Comparison of ENCODE assay signal across 15 cellular contexts in the genomic region with DNA sequence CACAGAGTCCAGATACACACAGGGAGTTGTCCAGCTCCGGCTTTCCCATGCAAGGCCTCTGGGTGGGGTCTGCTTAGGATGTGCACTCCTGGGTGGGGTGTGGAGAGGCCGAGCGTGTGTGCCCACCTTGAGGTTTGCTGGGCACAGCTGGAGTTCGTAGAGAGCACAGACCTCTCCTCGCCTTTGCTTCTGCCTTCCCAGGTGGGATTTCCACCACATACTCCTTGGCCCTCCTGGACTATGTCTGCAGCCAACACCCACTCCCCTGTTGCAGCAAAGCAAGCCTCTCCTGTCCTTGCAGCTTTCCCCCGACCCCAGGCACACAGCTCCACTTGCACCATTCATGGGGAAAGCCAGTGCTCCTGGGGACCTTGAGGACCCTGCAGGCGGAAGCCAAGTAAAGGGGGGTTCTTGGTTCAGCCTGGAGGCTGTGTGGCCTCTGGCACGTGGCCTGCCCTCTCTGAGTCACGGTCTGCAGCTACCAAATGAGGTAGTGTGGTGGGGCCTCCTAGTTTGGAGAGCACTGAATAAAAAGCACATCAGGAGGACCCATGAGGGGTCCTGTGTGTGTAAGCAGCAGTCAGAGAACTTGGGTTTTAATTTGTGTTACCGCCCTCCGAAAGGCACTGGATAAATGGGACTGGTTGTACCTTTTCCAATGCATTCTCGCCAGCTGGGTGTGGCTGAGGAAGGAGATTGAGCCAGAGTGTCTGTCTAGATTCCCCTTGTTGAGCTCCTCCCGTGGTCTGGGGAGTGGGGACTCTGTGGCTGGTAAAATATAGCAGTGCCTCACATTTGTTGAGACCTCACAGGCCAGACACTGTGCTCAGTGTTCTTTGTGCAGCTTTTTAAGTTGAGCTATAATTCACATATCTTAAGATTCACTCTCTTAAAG. TPM values are rescaled to one million over a fixed set of nuclear protein-coding genes. Genes with fewer than 3 reads are reported as not detected.
DNase-seq lines count a peak whose midpoint lies in the region; ATAC-seq and TF ChIP-seq lines count a peak whose summit lies in the region.
"Had no signal": no experiment of that assay in that cellular context is flagged by ENCODE, and none has a peak within 500 bp of the region (broad histone marks: within the 10 kb centered on the region; RNA-seq: fewer than 3 reads in every experiment).

No MANE protein-coding gene starts in this region.

- no peak overlapping the region for H3K4me3 Mint-ChIP-seq in CD4-positive, CD25-positive, alpha-beta regulatory T cell

- no peak overlapping the region for H2AK5ac ChIP-seq in trophoblast cell (ENCODE audit: low read length)

- H3K4me1 Mint-ChIP-seq in CD4-positive, CD25-positive, alpha-beta regulatory T cell = peaks cover 24 to 62% (median 45%) of the 10 kb centered on the region in 4 donors

- peaks cover 46% of the 10 kb centered on the region for H3K36me3 Mint-ChIP-seq in CD4-positive, CD25-positive, alpha-beta regulatory T cell

- no peak overlapping the region for H3K27ac ChIP-seq in CD4-positive, CD25-positive, alpha-beta regulatory T cell (ENCODE audit: insufficient read depth, low read length, poor library complexity, severe bottlenecking)
- peak overlapping the region; percentile 71 for H3K27ac ChIP-seq in fibroblast of lung (ENCODE audit: insufficient read depth, low read length)
- H3K27ac ChIP-seq in trophoblast cell (ENCODE audit: low read depth, low read length) = no peak overlapping the region
- H3K27ac ChIP-seq: colonic mucosa had no signal

- H3K9me3 ChIP-seq in CD4-positive, CD25-positive, alpha-beta regulatory T cell (ENCODE audit: control insufficient read depth in 2 of 2, low read length in 2 of 2) = no peaks in the 10 kb centered on the region
- H3K9me3 ChIP-seq in fibroblast of lung (ENCODE audit: control insufficient read depth, insufficient read depth, low read depth, low read length) (no peaks in the 10 kb centered on the region), trophoblast cell (ENCODE audit: insufficient read depth, low read depth, low read length) (no peaks in the 10 kb centered on the region)
- H3K9me3 ChIP-seq: colonic mucosa had no signal

- H3K9ac ChIP-seq in fibroblast of lung (ENCODE audit: insufficient read depth, low read length) (no peak overlapping the region), trophoblast cell (ENCODE audit: low read length) (no peak overlapping the region)

- H2AFZ ChIP-seq in fibroblast of lung (ENCODE audit: low read length) (no peak overlapping the region), trophoblast cell (ENCODE audit: insufficient read depth, low read length, poor library complexity) (no peak overlapping the region)

- peaks cover 0 to 8% (median 0%) of the 10 kb centered on the region in 7 donors for H3K9me3 Mint-ChIP-seq in CD4-positive, CD25-positive, alpha-beta regulatory T cell
- H3K9me3 Mint-ChIP-seq: activated T-helper 2 cell treated with anti-CD3 and anti-CD28 coated beads, Interferon-gamma antibody, Interleukin-2, Interleukin-4, amounts not matched to agents 10 μg/mL and 5 μg/mL and 100 μg/mL, durations not matched to agents 14 hours and 24 hours and 36 hours had no signal

- no peak overlapping the region for H3K23ac ChIP-seq in trophoblast cell (ENCODE audit: low read length)

- no peak for DNase-seq in CD4-positive, CD25-positive, alpha-beta regulatory T cell
- peak; percentile 58 for DNase-seq in RPMI7951 (ENCODE audit: low read depth)
- DNase-seq in fibroblast of lung (ENCODE audit: low read depth in 2 of 2) = peak in 1 of 2 donors; percentile 57
- DNase-seq in trophoblast cell = no peak
- no peak for DNase-seq in medulla oblongata (ENCODE audit: extremely low spot score)
- DNase-seq in KG1 (lab: John Stamatoyannopoulos, UW) = no peak
- DNase-seq in stimulated activated naive CD4-positive, alpha-beta T cell (lab: John Stamatoyannopoulos, UW) = no peak
- DNase-seq: colonic mucosa, NCI-H1417, NCI-H82, occipital lobe had no signal

- H2BK120ac ChIP-seq in trophoblast cell (ENCODE audit: insufficient read depth, low read length, poor library complexity) = no peak overlapping the region

- H4K91ac ChIP-seq in trophoblast cell (ENCODE audit: low read depth, low read length) = no peak overlapping the region

- H3K18ac ChIP-seq in trophoblast cell (ENCODE audit: low read length) = peak overlapping the region; percentile 15

- H3K4me1 ChIP-seq in CD4-positive, CD25-positive, alpha-beta regulatory T cell (ENCODE audit: control insufficient read depth, insufficient read depth, low read length, poor library complexity, severe bottlenecking) = peaks cover 5% of the 10 kb centered on the region
- peaks cover 30% of the 10 kb centered on the region for H3K4me1 ChIP-seq in fibroblast of lung (ENCODE audit: control insufficient read depth, extremely low read depth, insufficient read depth, low read length)
- peaks cover 30 to 48% of the 10 kb centered on the region in 2 experiments for H3K4me1 ChIP-seq in trophoblast cell (ENCODE audit: control insufficient read depth in 1 of 2, insufficient read depth in 2 of 2, low read length in 2 of 2)

- peaks cover 34% of the 10 kb centered on the region for H3K36me3 ChIP-seq in CD4-positive, CD25-positive, alpha-beta regulatory T cell (ENCODE audit: control insufficient read depth, insufficient read depth, low read length)
- H3K36me3 ChIP-seq in fibroblast of lung (ENCODE audit: control insufficient read depth, insufficient read depth, low read length) (peaks cover 9% of the 10 kb centered on the region), trophoblast cell (ENCODE audit: control insufficient read depth in 1 of 2, insufficient read depth in 2 of 2, low read length in 2 of 2) (peaks cover 28 to 34% of the 10 kb centered on the region in 2 experiments)
- H3K36me3 ChIP-seq: colonic mucosa had no signal

- H4K20me1 ChIP-seq in fibroblast of lung (ENCODE audit: control insufficient read depth, extremely low read depth, insufficient read depth, low read length) = peaks cover 2% of the 10 kb centered on the region

- H3K27me3 Mint-ChIP-seq in CD4-positive, CD25-positive, alpha-beta regulatory T cell = no peaks in the 10 kb centered on the region

- H3K14ac ChIP-seq in trophoblast cell (ENCODE audit: low read length) = no peak overlapping the region

- H3K4me3 ChIP-seq in CD4-positive, CD25-positive, alpha-beta regulatory T cell (ENCODE audit: low read depth, low read length) = no peak overlapping the region
- H3K4me3 ChIP-seq in fibroblast of lung (replicated peaks in 1 of 4; ENCODE audit: control extremely low read depth in 1 of 4, insufficient read depth in 1 of 4, low read depth in 3 of 4, low read length in 4 of 4) = no peak overlapping the region
- no peak overlapping the region for H3K4me3 ChIP-seq in trophoblast cell (ENCODE audit: low read depth, low read length)
- H3K4me3 ChIP-seq: colonic mucosa, gastroesophageal sphincter had no signal

- peak overlapping the region; percentile 9 to 72 (median 14) for H3K27ac Mint-ChIP-seq in CD4-positive, CD25-positive, alpha-beta regulatory T cell
- H3K27ac Mint-ChIP-seq: activated T-helper 2 cell treated with anti-CD3 and anti-CD28 coated beads, Interferon-gamma antibody, Interleukin-2, Interleukin-4, amounts not matched to agents 10 μg/mL and 5 μg/mL and 100 μg/mL, durations not matched to agents 14 hours and 24 hours and 36 hours had no signal

- H3K4me2 ChIP-seq in fibroblast of lung (ENCODE audit: extremely low read depth, insufficient read depth, low read length) (peak overlapping the region; percentile 56), trophoblast cell (ENCODE audit: low read length) (no peak overlapping the region)

- no peak overlapping the region for H4K12ac ChIP-seq in trophoblast cell (ENCODE audit: low read depth, low read length)

- H3K4ac ChIP-seq in trophoblast cell (ENCODE audit: low read depth, low read length) = peak overlapping the region; percentile 55

- WGBS in trophoblast cell (ENCODE audit: extremely low coverage, insufficient coverage, insufficient read length) = no CpG with 5 or more reads among the region's 13 CpGs

- H4K8ac ChIP-seq in trophoblast cell (ENCODE audit: low read depth, low read length) = no peak overlapping the region

- no peak for TF ChIP-seq CTCF in fibroblast of lung (conservative IDR thresholded peaks at IDR 0.05 in 1 of 2, IDR thresholded peaks at IDR 0.05 in 1 of 2; ENCODE audit: low read depth in 1 of 2, low read length in 2 of 2)

- H3K79me1 ChIP-seq in trophoblast cell (ENCODE audit: low read length) = peaks cover 4% of the 10 kb centered on the region

- no peaks in the 10 kb centered on the region for H3K27me3 ChIP-seq in CD4-positive, CD25-positive, alpha-beta regulatory T cell (ENCODE audit: control insufficient read depth, insufficient read depth, low read length)
- H3K27me3 ChIP-seq in fibroblast of lung (ENCODE audit: control insufficient read depth, insufficient read depth, low read length) (no peaks in the 10 kb centered on the region), trophoblast cell (ENCODE audit: insufficient read depth, low read length) (no peaks in the 10 kb centered on the region)
- H3K27me3 ChIP-seq: colonic mucosa, gastroesophageal sphincter had no signal

- ATAC-seq in CD4-positive, CD25-positive, alpha-beta regulatory T cell (ENCODE audit: low read depth in 2 of 2) = no peak
- ATAC-seq in HG03095 (IDR thresholded peaks at IDR 0.05; ENCODE audit: unreplicated experiment) = no peak
- ATAC-seq: activated CD4-positive, CD25-positive, alpha-beta regulatory T cell treated with anti-CD3 and anti-CD28 coated beads, Interleukin-2, amount 50 U/mL, for 24 hours; gastroesophageal sphincter had no signal

- no peak overlapping the region for H2BK12ac ChIP-seq in trophoblast cell (ENCODE audit: low read length)

- no peak overlapping the region for H2BK5ac ChIP-seq in trophoblast cell (ENCODE audit: low read depth, low read length, poor library complexity)

- H3K79me2 ChIP-seq in fibroblast of lung (ENCODE audit: control insufficient read depth, insufficient read depth, low read length) (peaks cover 89% of the 10 kb centered on the region), trophoblast cell (ENCODE audit: control insufficient read depth, insufficient read depth, low read length, poor library complexity) (peaks cover 15% of the 10 kb centered on the region)

RNA-seq across cellular contexts. Expression of a gene that starts 31.6 kb away (rescaled TPM):
- total RNA-seq in CD4-positive, CD25-positive, alpha-beta regulatory T cell = 234 TPM
- polyA plus RNA-seq in CD4-positive, CD25-positive, alpha-beta regulatory T cell = 10 to 100 TPM; 49.0 to 88.5 (median 55.8) TPM
- total RNA-seq in RPMI7951 (2014; rRNA removed; shearing (Covaris generic)) = 77.1 and 86.3 TPM in 2 replicates
- total RNA-seq in fibroblast of lung = 67.3 and 104 TPM in 2 replicates
- polyA plus RNA-seq in fibroblast of lung = 111 and 124 TPM in 2 replicates
- polyA plus RNA-seq in fibroblast of lung (2012) = 189 and 239 TPM in 2 replicates
- polyA minus RNA-seq in fibroblast of lung (ENCODE audit: low replicate concordance) = 473 and 658 TPM in 2 replicates
- 200 and 203 TPM in 2 replicates for polyA plus RNA-seq in trophoblast cell (2013)
